16 cellular contexts compared by ENCODE assay signal in genomic region chr9:132804576-132805295, GRCh38.
A peak's percentile ranks its signal among the peaks of the same experiment; 100 is the strongest.
DNase-seq lines count a peak whose midpoint lies in the region; ATAC-seq, FAIRE-seq and TF ChIP-seq lines count a peak whose summit lies in the region.
"Had no signal": no experiment of that assay in that cellular context is flagged by ENCODE, and none has a peak within 500 bp of the region (broad histone marks: within the 10 kb centered on the region; RNA-seq: fewer than 3 reads in every experiment).

No MANE protein-coding gene starts in this region.

- H3K4me2 ChIP-seq in neuronal stem cell (ENCODE audit: insufficient read depth, low read length, poor library complexity, severe bottlenecking): no peak overlapping the region

- peak overlapping the region in 5 of 7 donors; percentile 30 to 78 (median 65) for H3K4me3 Mint-ChIP-seq in CD8-positive, alpha-beta memory T cell
- H3K4me3 Mint-ChIP-seq in effector memory CD8-positive, alpha-beta T cell: peak overlapping the region; percentile 81 to 84
- H3K4me3 Mint-ChIP-seq: activated naive CD8-positive, alpha-beta T cell had no signal

- H3K36me3 Mint-ChIP-seq in CD8-positive, alpha-beta memory T cell: no peaks in the 10 kb centered on the region
- H3K36me3 Mint-ChIP-seq in effector memory CD8-positive, alpha-beta T cell (ENCODE audit: insufficient read depth): no peaks in the 10 kb centered on the region
- H3K36me3 Mint-ChIP-seq: activated naive CD8-positive, alpha-beta T cell had no signal

- no peak overlapping the region for H2BK12ac ChIP-seq in neuronal stem cell (ENCODE audit: low read length)

- no peak overlapping the region for H2BK120ac ChIP-seq in neuronal stem cell (ENCODE audit: low read depth, low read length)

- H2BK5ac ChIP-seq in neuronal stem cell (ENCODE audit: low read length): no peak overlapping the region

- H3K36me3 ChIP-seq in CD8-positive, alpha-beta memory T cell (ENCODE audit: insufficient read depth, low read length): no peaks in the 10 kb centered on the region
- H3K36me3 ChIP-seq in neuronal stem cell (replicated peaks in 1 of 2; ENCODE audit: control insufficient read depth in 2 of 2, insufficient read depth in 2 of 2, low read length in 2 of 2): no peaks in the 10 kb centered on the region
- H3K36me3 ChIP-seq: uterus had no signal

- peaks cover 18 to 51% of the 10 kb centered on the region in 2 donors for H3K27me3 Mint-ChIP-seq in CD8-positive, alpha-beta memory T cell
- H3K27me3 Mint-ChIP-seq in effector memory CD8-positive, alpha-beta T cell: peaks cover 29 to 53% of the 10 kb centered on the region in 2 donors

- H3K9me3 Mint-ChIP-seq in CD8-positive, alpha-beta memory T cell: no peaks in the 10 kb centered on the region
- H3K9me3 Mint-ChIP-seq in effector memory CD8-positive, alpha-beta T cell: no peaks in the 10 kb centered on the region

- no peaks in the 10 kb centered on the region for H3K27me3 ChIP-seq in CD8-positive, alpha-beta memory T cell (ENCODE audit: insufficient read depth, low read length, poor library complexity, severe bottlenecking)
- peaks cover 0 to 8% (median 0%) of the 10 kb centered on the region in 3 experiments for H3K27me3 ChIP-seq in neuronal stem cell (ENCODE audit: control insufficient read depth in 3 of 3, insufficient read depth in 3 of 3, low read depth in 1 of 3, low read length in 3 of 3)
- H3K27me3 ChIP-seq: uterus had no signal

- no peak for TF ChIP-seq POLR2A in GM12892 (IDR thresholded peaks at IDR 0.05; ENCODE audit: low read depth, low read length)

- H4K91ac ChIP-seq in neuronal stem cell (ENCODE audit: low read depth, low read length, poor library complexity): no peak overlapping the region

- no peaks in the 10 kb centered on the region for H3K9me3 ChIP-seq in CD8-positive, alpha-beta memory T cell (ENCODE audit: low read length)
- no peaks in the 10 kb centered on the region for H3K9me3 ChIP-seq in neuronal stem cell (replicated peaks in 1 of 2; ENCODE audit: control insufficient read depth in 2 of 2, insufficient read depth in 1 of 2, low read depth in 1 of 2, low read length in 2 of 2)
- H3K9me3 ChIP-seq: uterus had no signal

- no peak overlapping the region for H3K9ac ChIP-seq in neuronal stem cell (ENCODE audit: low read depth, low read length, poor library complexity)

- H3K4ac ChIP-seq in neuronal stem cell (ENCODE audit: low read length): no peak overlapping the region

- peak in 1 of 5 donors; percentile 32 for DNase-seq in CD8-positive, alpha-beta memory T cell
- DNase-seq in KBM-7 (peak; percentile 61), neuronal stem cell (ENCODE audit: low spot score) (no peak), GM12892 (ENCODE audit: insufficient read length) (no peak), RKO (ENCODE audit: low spot score) (no peak)
- DNase-seq in effector memory CD8-positive, alpha-beta T cell: peak; percentile 19 to 35 (median 29)
- DNase-seq in activated naive CD4-positive, alpha-beta T cell treated with Interleukin-2 at 50 U/mL for 16 hours: no peak
- DNase-seq: activated CD4-positive, CD25-positive, alpha-beta regulatory T cell; AML-193; effector CD8-positive, alpha-beta T cell; NCI-H1048; NCI-H345; stimulated activated naive CD4-positive, alpha-beta T cell; uterus had no signal

- H2AK5ac ChIP-seq in neuronal stem cell (ENCODE audit: low read depth, low read length): peak overlapping the region; percentile 77

- no peak overlapping the region for H3K14ac ChIP-seq in neuronal stem cell (ENCODE audit: low read length)

- peak overlapping the region; percentile 46 for H2BK15ac ChIP-seq in neuronal stem cell (ENCODE audit: low read length)

- ATAC-seq in effector memory CD8-positive, alpha-beta T cell (replicated peaks): peak; percentile 81
- no peak for ATAC-seq in HG02884 (IDR thresholded peaks at IDR 0.05; ENCODE audit: unreplicated experiment)

- H3K27ac Mint-ChIP-seq in CD8-positive, alpha-beta memory T cell: peak overlapping the region in 6 of 8 donors; percentile 18 to 74 (median 54)
- peak overlapping the region; percentile 53 to 80 for H3K27ac Mint-ChIP-seq in effector memory CD8-positive, alpha-beta T cell
- H3K27ac Mint-ChIP-seq: activated naive CD8-positive, alpha-beta T cell had no signal

- peaks cover 15 to 22% (median 18%) of the 10 kb centered on the region in 3 donors for H3K4me1 Mint-ChIP-seq in CD8-positive, alpha-beta memory T cell
- peaks cover 15 to 22% of the 10 kb centered on the region in 2 donors for H3K4me1 Mint-ChIP-seq in effector memory CD8-positive, alpha-beta T cell (ENCODE audit: low read depth in 2 of 2)

- CTCF ChIA-PET in CD8-positive, alpha-beta memory T cell (lab: Charles Lee): no interaction called here

- H4K8ac ChIP-seq in neuronal stem cell (ENCODE audit: low read depth, low read length): no peak overlapping the region

- no peak overlapping the region for H3K4me3 ChIP-seq in CD8-positive, alpha-beta memory T cell (ENCODE audit: low read length)
- H3K4me3 ChIP-seq in neuronal stem cell (ENCODE audit: low read length in 2 of 2): no peak overlapping the region
- H3K4me3 ChIP-seq: uterus had no signal

- POLR2A ChIA-PET in CD8-positive, alpha-beta memory T cell (lab: Charles Lee): interaction anchor here (1.0 kb wide), 1 partner anchor 140 kb away, joined by 5 read pairs; no protein-coding TSS in a partner anchor

- H3K79me1 ChIP-seq in neuronal stem cell (ENCODE audit: low read depth, low read length): no peaks in the 10 kb centered on the region

- peaks cover 6% of the 10 kb centered on the region for H3K4me1 ChIP-seq in CD8-positive, alpha-beta memory T cell (ENCODE audit: insufficient read depth, low read length)
- H3K4me1 ChIP-seq in neuronal stem cell (ENCODE audit: control insufficient read depth in 2 of 2, insufficient read depth in 1 of 2, low read depth in 1 of 2, low read length in 2 of 2): peaks cover 7 to 22% of the 10 kb centered on the region in 2 donors
- H3K4me1 ChIP-seq: uterus had no signal

- FAIRE-seq in GM12892 (lab: Jason Lieb, UNC): no peak

- in situ Hi-C loops in KBM-7 (cut with MboI; ENCODE audit: low pct_unique_long_range_greater_than_20kb, low sequenced_read_pairs): no loop called here

- H3K23ac ChIP-seq in neuronal stem cell (ENCODE audit: low read depth, low read length, poor library complexity): no peak overlapping the region

- H3K27ac ChIP-seq in CD8-positive, alpha-beta memory T cell (ENCODE audit: low read depth, low read length): no peak overlapping the region
- H3K27ac ChIP-seq in neuronal stem cell (replicated peaks; ENCODE audit: low read length): no peak overlapping the region
- H3K27ac ChIP-seq: uterus had no signal

- H2AFZ ChIP-seq in neuronal stem cell (ENCODE audit: low read length): peak overlapping the region; percentile 32

- no peak overlapping the region for H3K18ac ChIP-seq in neuronal stem cell (ENCODE audit: low read length)

- WGBS in neuronal stem cell (ENCODE audit: extremely low coverage in 2 of 2, insufficient read length in 2 of 2, insufficient replicate concordance in 1 of 2), 2 donors: no CpG with 5 or more reads among the region's 20 CpGs

Comparison
In these comparisons a context has a peak if more than half of its experiments do, and no peak if none do; other contexts are left out.
1. DNase-seq: peak in KBM-7 (single experiment) and effector memory CD8-positive, alpha-beta T cell (3 of 3); none in neuronal stem cell (single experiment), GM12892 (single experiment), activated naive CD4-positive, alpha-beta T cell treated with Interleukin-2 at 50 U/mL for 16 hours (single experiment) and RKO (single experiment).